9 cellular contexts compared by ENCODE assay signal in the genomic region with DNA sequence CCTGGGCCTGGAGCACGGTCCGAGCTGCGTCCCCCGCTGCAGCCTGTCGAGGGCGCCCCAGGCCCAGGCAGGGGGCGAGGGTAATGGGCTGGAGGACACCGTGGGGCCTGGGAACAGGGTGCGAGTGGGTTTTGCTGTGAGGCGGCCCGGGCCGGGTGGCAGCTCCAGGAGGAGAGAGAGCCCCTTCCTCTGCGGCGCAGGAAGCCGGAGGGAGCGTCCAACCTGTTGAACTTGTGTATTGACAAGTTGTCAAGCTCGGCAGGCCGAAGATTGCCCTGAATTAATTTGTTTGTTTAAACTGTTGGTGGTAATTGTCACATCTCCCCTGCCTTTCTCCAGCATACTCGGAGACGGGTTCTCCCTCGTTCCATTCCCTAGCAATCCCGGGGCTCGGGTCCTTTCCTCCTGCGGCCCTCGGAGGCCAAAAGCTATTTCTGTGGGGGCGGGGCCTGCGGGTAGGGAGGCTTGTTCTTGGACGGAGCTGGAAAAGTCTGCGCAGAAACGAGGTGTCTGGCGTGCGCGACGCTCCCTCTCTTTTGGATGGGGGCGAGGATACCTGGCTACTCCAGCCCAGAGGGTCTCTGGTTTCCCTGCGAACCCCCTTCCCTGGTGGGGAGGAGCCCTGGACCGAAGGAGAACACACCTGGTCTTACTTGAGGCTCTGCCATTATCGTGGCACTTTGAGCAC. TPM values are rescaled to one million over a fixed set of nuclear protein-coding genes. Genes with fewer than 3 reads are reported as not detected.
DNase-seq lines count a peak whose midpoint lies in the region; ATAC-seq lines count a peak whose summit lies in the region.
"Had no signal": no experiment of that assay in that cellular context is flagged by ENCODE, and none has a peak within 500 bp of the region (broad histone marks: within the 10 kb centered on the region; RNA-seq: fewer than 3 reads in every experiment).

No MANE protein-coding gene starts in this region.

- H3K36me3 ChIP-seq in MG63 = no peaks in the 10 kb centered on the region

- peaks cover 16% of the 10 kb centered on the region for H3K4me1 Mint-ChIP-seq in central memory CD8-positive, alpha-beta T cell
- peaks cover 13 to 36% (median 20%) of the 10 kb centered on the region in 4 donors for H3K4me1 Mint-ChIP-seq in naive thymus-derived CD8-positive, alpha-beta T cell

- no peaks in the 10 kb centered on the region for H3K9me3 Mint-ChIP-seq in central memory CD8-positive, alpha-beta T cell
- peaks cover 0 to 3% (median 0%) of the 10 kb centered on the region in 9 donors for H3K9me3 Mint-ChIP-seq in naive thymus-derived CD8-positive, alpha-beta T cell

- no peak overlapping the region for H3K4me3 ChIP-seq in MG63

- peaks cover 3% of the 10 kb centered on the region for H3K36me3 Mint-ChIP-seq in central memory CD8-positive, alpha-beta T cell (ENCODE audit: insufficient read depth)
- peaks cover 0 to 4% (median 0%) of the 10 kb centered on the region in 3 donors for H3K36me3 Mint-ChIP-seq in naive thymus-derived CD8-positive, alpha-beta T cell

- no peaks in the 10 kb centered on the region for H3K27me3 ChIP-seq in MG63

- POLR2A ChIA-PET in naive thymus-derived CD8-positive, alpha-beta T cell (lab: Charles Lee) = no interaction called here

- H3K27ac Mint-ChIP-seq in central memory CD8-positive, alpha-beta T cell (ENCODE audit: low read depth) = no peak overlapping the region
- H3K27ac Mint-ChIP-seq in naive thymus-derived CD8-positive, alpha-beta T cell = peak overlapping the region in 1 of 10 donors; percentile 18

- no peak for ATAC-seq in central memory CD8-positive, alpha-beta T cell (replicated peaks; ENCODE audit: extremely low read depth, poor library complexity, severe bottlenecking)
- no peak for ATAC-seq in naive thymus-derived CD8-positive, alpha-beta T cell
- ATAC-seq in GM18867 (IDR thresholded peaks at IDR 0.05; ENCODE audit: unreplicated experiment) (no peak), GM21367 (IDR thresholded peaks at IDR 0.05; ENCODE audit: unreplicated experiment) (no peak)

- DNase-seq in COLO668 (lab: John Stamatoyannopoulos, UW; ENCODE audit: unreplicated experiment) (peak; percentile 39), HuH-7 (ENCODE audit: low spot score) (peak; percentile 88), NCI-H1092 treated with DMSO at 0.1 percent for 48 hours (lab: John Stamatoyannopoulos, UW) (no peak), MG63 (no peak)
- DNase-seq in central memory CD8-positive, alpha-beta T cell (ENCODE audit: low spot score in 2 of 2) = no peak
- no peak for DNase-seq in naive thymus-derived CD8-positive, alpha-beta T cell
- DNase-seq: foreskin fibroblast had no signal

- peak overlapping the region; percentile 50 for H3K4me3 Mint-ChIP-seq in central memory CD8-positive, alpha-beta T cell
- H3K4me3 Mint-ChIP-seq in naive thymus-derived CD8-positive, alpha-beta T cell = peak overlapping the region; percentile 36 to 73 (median 61)

- H3K27me3 Mint-ChIP-seq in central memory CD8-positive, alpha-beta T cell = peaks cover 91% of the 10 kb centered on the region
- H3K27me3 Mint-ChIP-seq in naive thymus-derived CD8-positive, alpha-beta T cell = peaks cover 58 to 98% (median 78%) of the 10 kb centered on the region in 5 donors

- no peaks in the 10 kb centered on the region for H3K9me3 ChIP-seq in MG63

RNA-seq across cellular contexts. Expression of gene NR2E1, which starts 9.9 kb away (rescaled TPM):
- total RNA-seq in naive thymus-derived CD8-positive, alpha-beta T cell = not detected
- polyA plus RNA-seq in naive thymus-derived CD8-positive, alpha-beta T cell = not detected
- 0.25 TPM in 1 of 2 replicates, not detected in the other for total RNA-seq in MG63 (2014; rRNA removed; shearing (Covaris generic); ENCODE audit: low replicate concordance)

Comparison
In these comparisons a context has a peak if more than half of its experiments do, and no peak if none do; other contexts are left out.
1. DNase-seq: peak in COLO668 (single experiment) and HuH-7 (single experiment); none in central memory CD8-positive, alpha-beta T cell (0 of 2), naive thymus-derived CD8-positive, alpha-beta T cell (0 of 10), NCI-H1092 treated with DMSO at 0.1 percent for 48 hours (single experiment) and MG63 (single experiment).